In genomic region chr13:32125746-32126145, GRCh38 we compare ENCODE assay signal across 17 cellular contexts.
DNase-seq lines count a peak whose midpoint lies in the region; ATAC-seq and TF ChIP-seq lines count a peak whose summit lies in the region.
"Had no signal": no experiment of that assay in that cellular context is flagged by ENCODE, and none has a peak within 500 bp of the region (broad histone marks: within the 10 kb centered on the region; RNA-seq: fewer than 3 reads in every experiment).

No MANE protein-coding gene starts in this region.

- peaks cover 3 to 16% of the 10 kb centered on the region in 2 donors for H3K4me1 ChIP-seq in ascending aorta
- peaks cover 23% of the 10 kb centered on the region in 2 donors for H3K4me1 ChIP-seq in gastrocnemius medialis
- no peaks in the 10 kb centered on the region for H3K4me1 ChIP-seq in body of pancreas
- H3K4me1 ChIP-seq: transverse colon had no signal

- H3K27me3 ChIP-seq in BJ (ENCODE audit: control insufficient read depth, insufficient read depth, low read length), result no peaks in the 10 kb centered on the region
- no peaks in the 10 kb centered on the region for H3K27me3 ChIP-seq in ascending aorta
- H3K27me3 ChIP-seq in gastrocnemius medialis, result no peaks in the 10 kb centered on the region
- H3K27me3 ChIP-seq in body of pancreas, result no peaks in the 10 kb centered on the region
- H3K27me3 ChIP-seq: transverse colon had no signal

- TF ChIP-seq CTCF in BJ (IDR thresholded peaks at IDR 0.05; ENCODE audit: insufficient read depth, low read depth, low read length) (no peak), ascending aorta (IDR thresholded peaks at IDR 0.05) (no peak), gastrocnemius medialis (IDR thresholded peaks at IDR 0.05 in 4 of 5, conservative IDR thresholded peaks at IDR 0.05 in 1 of 5) (no peak), body of pancreas (IDR thresholded peaks at IDR 0.05) (no peak)

- ATAC-seq in gastrocnemius medialis (no peak), body of pancreas (no peak), HG03571 (IDR thresholded peaks at IDR 0.05; ENCODE audit: unreplicated experiment) (no peak), GM18520 (IDR thresholded peaks at IDR 0.05; ENCODE audit: unreplicated experiment) (no peak)

- H3K9me3 ChIP-seq in ascending aorta (peaks cover 0 to 7% of the 10 kb centered on the region in 2 donors), gastrocnemius medialis (no peaks in the 10 kb centered on the region), body of pancreas (no peaks in the 10 kb centered on the region)
- H3K9me3 ChIP-seq: transverse colon had no signal

- intact Hi-C loops in ascending aorta (cut with DNase I), result loop anchor here (2.0 to 10.0 kb wide), 2 partner anchors 25 to 1251 kb away; no protein-coding TSS in a partner anchor
- intact Hi-C loops in gastrocnemius medialis (cut with DNase I; ENCODE audit: low total_unique reads), result no loop called here
- intact Hi-C loops in body of pancreas (cut with DNase I), result no loop called here

- CTCF ChIA-PET in BJ (lab: Yijun Ruan, JAX), result interaction anchor here (0.8 kb wide), 1 partner anchor 138 kb away, joined by 3 read pairs; no protein-coding TSS in a partner anchor

- H3K36me3 ChIP-seq in BJ (ENCODE audit: control insufficient read depth, insufficient read depth, low read length) (no peaks in the 10 kb centered on the region), ascending aorta (no peaks in the 10 kb centered on the region), gastrocnemius medialis (no peaks in the 10 kb centered on the region), body of pancreas (replicated peaks in 1 of 2; ENCODE audit: insufficient read depth in 1 of 2, low read depth in 2 of 2) (peaks cover 0 to 2% of the 10 kb centered on the region in 2 donors)
- H3K36me3 ChIP-seq: transverse colon had no signal

- H3K27ac ChIP-seq in ascending aorta, result peak overlapping the region; percentile 85 to 91
- peak overlapping the region; percentile 70 to 81 (median 75) for H3K27ac ChIP-seq in gastrocnemius medialis
- H3K27ac ChIP-seq in body of pancreas, result peak overlapping the region in 1 of 4 donors; percentile 11

- TF ChIP-seq POLR2A in gastrocnemius medialis (IDR thresholded peaks at IDR 0.05) (no peak), body of pancreas (IDR thresholded peaks at IDR 0.05) (no peak)

- WGBS in body of pancreas, 2 donors, result 82 to 92% methylated on average over 3 of the region's 3 CpGs

- H3K4me3 ChIP-seq in BJ (ENCODE audit: low read depth, low read length) (no peak overlapping the region), ascending aorta (no peak overlapping the region), gastrocnemius medialis (no peak overlapping the region), body of pancreas (no peak overlapping the region)
- H3K4me3 ChIP-seq: transverse colon had no signal

- in situ Hi-C loops in gastrocnemius medialis (cut with MboI; ENCODE audit: low sequenced_read_pairs in 4 of 4), result no loop called here

- POLR2A ChIA-PET in BJ (lab: Charles Lee), result interaction anchor here (0.7 kb wide), 1 partner anchor 40 kb away, joined by 4 read pairs; no protein-coding TSS in a partner anchor

- DNase-seq in BJ (ENCODE audit: low read depth) (peak; percentile 86), LHCN-M2 (ENCODE audit: low read depth) (peak; percentile 7), ascending aorta (ENCODE audit: low spot score in 2 of 2) (no peak), gastrocnemius medialis (no peak), body of pancreas (no peak)
- no peak for DNase-seq in activated T-cell treated with anti-CD3 and anti-CD28 coated beads, Interleukin-2, amount 50 U/mL, for 1 hour
- DNase-seq: activated CD4-positive, CD25-positive, alpha-beta regulatory T cell treated with anti-CD3 and anti-CD28 coated beads, Interleukin-2, amount 50 U/mL, for 72 hours; DMS153; effector CD4-positive, alpha-beta T cell; KG1; NCI-H2081; NCI-H748 treated with DMSO at 0.1 percent for 48 hours; stimulated activated CD4-positive, alpha-beta T cell treated with anti-CD3 and anti-CD28 coated beads, Interleukin-4, amount 100 ng/mL, for 1 hour; T-helper 2 cell; transverse colon had no signal

Comparison
In these comparisons a context has a peak if more than half of its experiments do, and no peak if none do; other contexts are left out.
1. DNase-seq: peak in BJ (single experiment) and LHCN-M2 (single experiment); none in ascending aorta (0 of 2), gastrocnemius medialis (0 of 2), body of pancreas (0 of 4) and activated T-cell treated with anti-CD3 and anti-CD28 coated beads, Interleukin-2, amount 50 U/mL, for 1 hour (single experiment).